ENCODE assay signal across 13 cellular contexts in genomic region chr3:107641572-107642307, GRCh38.
DNase-seq lines count a peak whose midpoint lies in the region; ATAC-seq and FAIRE-seq lines count a peak whose summit lies in the region.
"Had no signal": no experiment of that assay in that cellular context is flagged by ENCODE, and none has a peak within 500 bp of the region (broad histone marks: within the 10 kb centered on the region; RNA-seq: fewer than 3 reads in every experiment).

No MANE protein-coding gene starts in this region.

- no peaks in the 10 kb centered on the region for H3K27me3 Mint-ChIP-seq in activated T-cell treated with anti-CD3 and anti-CD28 coated beads, Interleukin-2, amount 50 U/mL, for 72 hours (ENCODE audit: low read depth)
- no peaks in the 10 kb centered on the region for H3K27me3 Mint-ChIP-seq in activated CD4-positive, alpha-beta T cell treated with anti-CD3 and anti-CD28 coated beads for 36 hours

- no peak for ATAC-seq in activated T-cell treated with anti-CD3 and anti-CD28 coated beads, Interleukin-2, amount 50 U/mL, for 72 hours (replicated peaks in 1 of 2)
- ATAC-seq in HG02884 (IDR thresholded peaks at IDR 0.05; ENCODE audit: unreplicated experiment): peak; percentile 61
- no peak for ATAC-seq in activated CD4-positive, alpha-beta T cell treated with anti-CD3 and anti-CD28 coated beads for 36 hours
- ATAC-seq: A549 had no signal

- H3K4me3 Mint-ChIP-seq in activated T-cell treated with anti-CD3 and anti-CD28 coated beads, Interleukin-2, amount 50 U/mL, for 72 hours: no peak overlapping the region
- no peak overlapping the region for H3K4me3 Mint-ChIP-seq in activated CD4-positive, alpha-beta T cell treated with anti-CD3 and anti-CD28 coated beads for 36 hours

- H3K36me3 Mint-ChIP-seq in activated T-cell treated with anti-CD3 and anti-CD28 coated beads, Interleukin-2, amount 50 U/mL, for 72 hours (ENCODE audit: insufficient read depth in 2 of 2): no peaks in the 10 kb centered on the region
- H3K36me3 Mint-ChIP-seq in activated CD4-positive, alpha-beta T cell treated with anti-CD3 and anti-CD28 coated beads for 36 hours (ENCODE audit: low read depth): peaks cover 2% of the 10 kb centered on the region

- no peak for DNase-seq in activated T-cell treated with anti-CD3 and anti-CD28 coated beads, Interleukin-2, amount 50 U/mL, for 72 hours
- DNase-seq in activated T-cell treated with anti-CD3 and anti-CD28 coated beads, Interleukin-2, amount 50 U/mL, for 48 hours: no peak
- DNase-seq in amniotic epithelial cell (ENCODE audit: low read depth) (peak; percentile 79), urothelium cell line (ENCODE audit: low spot score) (no peak), middle frontal gyrus (ENCODE audit: extremely low spot score, low spot score) (no peak)
- no peak for DNase-seq in NK-92 treated with Interleukin-12 subunit alpha and Interleukin-12 subunit beta, amount 100 ng/mL, for 24 hours (lab: John Stamatoyannopoulos, UW)
- no peak for DNase-seq in activated CD4-positive, alpha-beta T cell treated with anti-CD3 and anti-CD28 coated beads for 36 hours
- DNase-seq: DND-41, RPMI8226, WERI-Rb-1 had no signal

- FAIRE-seq in urothelium cell line (lab: Jason Lieb, UNC): peak; percentile 23
- FAIRE-seq: A549, frontal cortex had no signal

- H3K9me3 Mint-ChIP-seq in activated T-cell treated with anti-CD3 and anti-CD28 coated beads, Interleukin-2, amount 50 U/mL, for 72 hours: no peaks in the 10 kb centered on the region
- H3K9me3 Mint-ChIP-seq in activated CD4-positive, alpha-beta T cell treated with anti-CD3 and anti-CD28 coated beads for 36 hours (ENCODE audit: low read depth): no peaks in the 10 kb centered on the region

- H3K27ac Mint-ChIP-seq in activated T-cell treated with anti-CD3 and anti-CD28 coated beads, Interleukin-2, amount 50 U/mL, for 72 hours: peak overlapping the region; percentile 38
- no peak overlapping the region for H3K27ac Mint-ChIP-seq in activated CD4-positive, alpha-beta T cell treated with anti-CD3 and anti-CD28 coated beads for 36 hours

- peaks cover 22% of the 10 kb centered on the region for H3K4me1 Mint-ChIP-seq in activated T-cell treated with anti-CD3 and anti-CD28 coated beads, Interleukin-2, amount 50 U/mL, for 72 hours (ENCODE audit: low read depth)
- peaks cover 19% of the 10 kb centered on the region for H3K4me1 Mint-ChIP-seq in activated CD4-positive, alpha-beta T cell treated with anti-CD3 and anti-CD28 coated beads for 36 hours

- intact Hi-C loops in activated CD4-positive, alpha-beta T cell treated with anti-CD3 and anti-CD28 coated beads for 36 hours (cut with DNase I, micrococcal nuclease): no loop called here

- CTCF ChIA-PET in activated CD4-positive, alpha-beta T cell treated with anti-CD3 and anti-CD28 coated beads for 36 hours (lab: Charles Lee): interaction anchor here (1.3 kb wide), 1 partner anchor 18 kb away, joined by 3 read pairs; no protein-coding TSS in a partner anchor

- POLR2A ChIA-PET in activated CD4-positive, alpha-beta T cell treated with anti-CD3 and anti-CD28 coated beads for 36 hours (lab: Charles Lee): no interaction called here
